Comparison of ENCODE assay signal across 1 cellular context in genomic region chr4:116499-116898, GRCh38.
TF ChIP-seq lines count a peak whose summit lies in the region.

No MANE protein-coding gene starts in this region.

TF ChIP-seq in GM23338, 12 proteins besides CTCF, POLR2A, EP300 and RAD21 (continued from another document):
- no peak for TF ChIP-seq ZNF462 (CRISPR knock-in tag; IDR thresholded peaks at IDR 0.05)
- no peak for TF ChIP-seq STAT1 (IDR thresholded peaks at IDR 0.05; ENCODE audit: unreplicated experiment)
- TF ChIP-seq ZNF114 (CRISPR knock-in tag; IDR thresholded peaks at IDR 0.05) = no peak
- no peak for TF ChIP-seq CREB1 (CRISPR knock-in tag; IDR thresholded peaks at IDR 0.05; ENCODE audit: low read depth)
